ENCODE assay signal across 31 cellular contexts in genomic region chr1:34645919-34646318, GRCh38.
"Had no signal": no experiment of that assay in that cellular context is flagged by ENCODE, and none has a peak within 500 bp of the region (broad histone marks: within the 10 kb centered on the region; RNA-seq: fewer than 3 reads in every experiment).

No MANE protein-coding gene starts in this region.

- H3K4me1 Mint-ChIP-seq: activated B cell treated with CpG ODN at 0.5 μM for 24 hours; activated T-helper 17 cell treated with anti-CD3 and anti-CD28 coated beads, Interleukin-2, amount 50 U/mL, for 72 hours had no signal

- H3K27ac ChIP-seq: adrenal gland, body of pancreas, esophagus muscularis mucosa, foreskin keratinocyte, gastrocnemius medialis, heart left ventricle, WERI-Rb-1 had no signal

- H3K9me3 ChIP-seq: adrenal gland, body of pancreas, esophagus muscularis mucosa, gastrocnemius medialis, heart left ventricle had no signal

- H3K27me3 ChIP-seq: body of pancreas had no signal

- H3K4me1 ChIP-seq: adrenal gland, body of pancreas, esophagus muscularis mucosa, foreskin keratinocyte, gastrocnemius medialis, heart left ventricle had no signal

- DNase-seq: activated B cell treated with CpG ODN at 0.5 μM for 24 hours; activated CD4-positive, alpha-beta T cell treated with anti-CD3 and anti-CD28 coated beads for 48 hours; activated CD4-positive, alpha-beta T cell treated with anti-CD3 and anti-CD28 coated beads, Interleukin-2, amount 50 U/mL, for 1 hour; activated CD4-positive, alpha-beta T cell treated with anti-CD3 and anti-CD28 coated beads, Interleukin-2, amount 50 U/mL, for 48 hours; activated CD8-positive, alpha-beta memory T cell treated with anti-CD3 and anti-CD28 coated beads for 24 hours; activated CD8-positive, alpha-beta T cell treated with anti-CD3 and anti-CD28 coated beads for 36 hours; activated effector memory CD4-positive, alpha-beta T cell treated with Interleukin-2 at 50 U/mL for 16 hours; activated gamma-delta T cell treated with Interleukin-2 at 50 U/mL for 16 hours; activated naive CD4-positive, alpha-beta T cell treated with anti-CD3 and anti-CD28 coated beads, Interleukin-2, amount 50 U/mL, for 16 hours; activated naive CD4-positive, alpha-beta T cell treated with Interleukin-2 at 50 U/mL for 16 hours; activated T-cell treated with anti-CD3 and anti-CD28 coated beads, Interleukin-2, amount 50 U/mL, for 4 hours; adrenal gland; amygdala; aorta; body of pancreas; cortex of kidney; dermis blood vessel endothelial cell; effector CD4-positive, alpha-beta T cell; effector memory CD8-positive, alpha-beta T cell; erythroblast; foreskin keratinocyte; gastrocnemius medialis; glutamatergic neuron; heart left ventricle; hypothalamus; T1000; WERI-Rb-1 had no signal

- H3K27ac Mint-ChIP-seq: activated B cell treated with CpG ODN at 0.5 μM for 24 hours; activated CD8-positive, alpha-beta T cell treated with anti-CD3 and anti-CD28 coated beads for 36 hours; activated naive CD8-positive, alpha-beta T cell; activated T-helper 17 cell treated with anti-CD3 and anti-CD28 coated beads, Interleukin-2, amount 50 U/mL, for 72 hours; effector memory CD8-positive, alpha-beta T cell had no signal

- H3K4me3 ChIP-seq: adrenal gland, body of pancreas, esophagus muscularis mucosa, gastrocnemius medialis, heart left ventricle had no signal

- H3K36me3 Mint-ChIP-seq: activated naive CD8-positive, alpha-beta T cell had no signal

- H3K9me3 Mint-ChIP-seq: activated B cell treated with CpG ODN at 0.5 μM for 24 hours; activated CD8-positive, alpha-beta T cell treated with anti-CD3 and anti-CD28 coated beads for 36 hours; activated T-cell treated with anti-CD3 and anti-CD28 coated beads, Interleukin-2, amount 50 U/mL, for 4 hours; activated T-helper 17 cell treated with anti-CD3 and anti-CD28 coated beads, Interleukin-2, amount 50 U/mL, for 72 hours; effector memory CD8-positive, alpha-beta T cell had no signal

- H3K36me3 ChIP-seq: adrenal gland, esophagus muscularis mucosa, gastrocnemius medialis, heart left ventricle, WERI-Rb-1 had no signal

- ATAC-seq: activated CD4-positive, CD25-positive, alpha-beta regulatory T cell treated with anti-CD3 and anti-CD28 coated beads, Interleukin-2, amount 50 U/mL, for 24 hours; activated CD8-positive, alpha-beta T cell treated with anti-CD3 and anti-CD28 coated beads for 36 hours; activated T-cell treated with anti-CD3 and anti-CD28 coated beads, Interleukin-2, amount 50 U/mL, for 4 hours; activated T-helper 17 cell treated with anti-CD3 and anti-CD28 coated beads, Interleukin-2, amount 50 U/mL, for 72 hours; body of pancreas; effector memory CD8-positive, alpha-beta T cell; foreskin keratinocyte; gastrocnemius medialis; heart left ventricle had no signal

- H3K4me3 Mint-ChIP-seq: activated B cell treated with CpG ODN at 0.5 μM for 24 hours; activated CD8-positive, alpha-beta T cell treated with anti-CD3 and anti-CD28 coated beads for 36 hours; activated naive CD8-positive, alpha-beta T cell; activated T-cell treated with anti-CD3 and anti-CD28 coated beads, Interleukin-2, amount 50 U/mL, for 4 hours; activated T-helper 17 cell treated with anti-CD3 and anti-CD28 coated beads, Interleukin-2, amount 50 U/mL, for 72 hours; effector memory CD8-positive, alpha-beta T cell had no signal
